ENCODE assay signal across 33 cellular contexts in genomic region chr22:31544481-31545480, GRCh38. TPM values are rescaled to one million over a fixed set of nuclear protein-coding genes. Genes with fewer than 3 reads are reported as not detected.
DNase-seq lines count a peak whose midpoint lies in the region; ATAC-seq, FAIRE-seq and TF ChIP-seq lines count a peak whose summit lies in the region.
"Had no signal": no experiment of that assay in that cellular context is flagged by ENCODE, and none has a peak within 500 bp of the region (broad histone marks: within the 10 kb centered on the region; RNA-seq: fewer than 3 reads in every experiment).

No MANE protein-coding gene starts in this region.

- H3K27me3 ChIP-seq in HepG2 (ENCODE audit: control insufficient read depth in 1 of 2, insufficient read depth in 2 of 2, low read length in 2 of 2) (no peaks in the 10 kb centered on the region), right lobe of liver (no peaks in the 10 kb centered on the region), foreskin keratinocyte (no peaks in the 10 kb centered on the region)
- H3K27me3 ChIP-seq: sigmoid colon, tibial artery had no signal

- H3K36me3 ChIP-seq in HepG2 (replicated peaks in 1 of 2; ENCODE audit: control insufficient read depth in 1 of 2, insufficient read depth in 2 of 2, low read length in 2 of 2) (0 out of 5 replicates have a peak, but pooled peaks cover 2 to 3% of the 10 kb centered on the region in 2 experiments), right lobe of liver (peaks cover 0 to 3% (median 0%) of the 10 kb centered on the region in 4 donors)

- no peak overlapping the region for H3K9ac ChIP-seq in HepG2 (ENCODE audit: insufficient read depth, low read depth, low read length)

- H3K4me3 ChIP-seq in HepG2 (replicated peaks in 1 of 3; ENCODE audit: insufficient read depth in 1 of 3, low read depth in 2 of 3, low read length in 3 of 3): no peak overlapping the region
- H3K4me3 ChIP-seq in right lobe of liver: no peak overlapping the region
- H3K4me3 ChIP-seq: sigmoid colon, tibial artery had no signal

- no peak overlapping the region for H3K4me3 Mint-ChIP-seq in WTC11
- H3K4me3 Mint-ChIP-seq: mesothelial cell of epicardium, naive B cell had no signal

- POLR2A ChIA-PET in HepG2 (lab: Yijun Ruan, JAX) (interaction anchor here (1.2 kb wide), 1 partner anchor 117 kb away, joined by 4 read pairs; the partner anchor contains the start of gene PISD), WTC11 (lab: Charles Lee) (no interaction called here)

- in situ Hi-C loops in HepG2 (cut with HindIII; ENCODE audit: extremely low pct_ligation_motif_present, low pct_unique_long_range_greater_than_20kb): no loop called here

- no peaks in the 10 kb centered on the region for H3K9me3 Mint-ChIP-seq in WTC11
- H3K9me3 Mint-ChIP-seq: mesothelial cell of epicardium, naive B cell had no signal

- H3K27me3 Mint-ChIP-seq in WTC11 (ENCODE audit: low read depth): no peaks in the 10 kb centered on the region
- H3K27me3 Mint-ChIP-seq: naive B cell, progenitor cell of endocrine pancreas had no signal

- TF ChIP-seq EP300 in HepG2 (IDR thresholded peaks at IDR 0.05; ENCODE audit: low read depth in 2 of 2, low read length in 2 of 2) (no peak), HepG2 (CRISPR knock-in tag; IDR thresholded peaks at IDR 0.05; ENCODE audit: borderline replicate concordance) (no peak)

- no peak overlapping the region for H2AFZ ChIP-seq in HepG2 (ENCODE audit: low read length)

- no peak overlapping the region for H3K4me2 ChIP-seq in HepG2 (ENCODE audit: low read depth, low read length)

- no TSS peak for BruUV-seq in HepG2 (replicated peaks; lab: Mats Ljungman, UMichigan)

- H3K4me1 ChIP-seq in HepG2 (ENCODE audit: insufficient read depth, low read length): peaks cover 17% of the 10 kb centered on the region
- H3K4me1 ChIP-seq in right lobe of liver: no peaks in the 10 kb centered on the region
- peaks cover 5% of the 10 kb centered on the region for H3K4me1 ChIP-seq in foreskin keratinocyte
- H3K4me1 ChIP-seq: Caco-2, sigmoid colon, tibial artery had no signal

- CTCF ChIA-PET in HepG2 (lab: Yijun Ruan, JAX; ENCODE audit: low intra/inter-chr PET ratio, low total read pairs) (no interaction called here), WTC11 (lab: Charles Lee) (interaction anchor here (0.9 to 2.4 kb wide), 4 partner anchors 12 to 117 kb away, joined by 3 to 10 read pairs (median 4); partner anchors contain the start of gene PISD)

- intact Hi-C loops in HepG2 (cut with micrococcal nuclease; ENCODE audit: unreplicated experiment): no loop called here
- intact Hi-C loops in right lobe of liver (cut with DNase I): no loop called here

- peaks cover 10% of the 10 kb centered on the region for H3K36me3 Mint-ChIP-seq in WTC11

- H3K27ac Mint-ChIP-seq in WTC11: no peak overlapping the region
- H3K27ac Mint-ChIP-seq: mesothelial cell of epicardium, progenitor cell of endocrine pancreas had no signal

- ATAC-seq in HepG2 (peak; percentile 71), right lobe of liver (no peak), foreskin keratinocyte (peak; percentile 36), WTC11 (no peak)
- ATAC-seq: left ventricle myocardium superior, PC-3, Right ventricle myocardium inferior, SK-N-SH treated with all-trans-retinoic acid at 6 μM for 48 hours had no signal

- H3K4me1 Mint-ChIP-seq in WTC11: no peaks in the 10 kb centered on the region
- H3K4me1 Mint-ChIP-seq: mesothelial cell of epicardium had no signal

- WGBS in HepG2 (ENCODE audit: low lambda C conversion rate): 72% methylated on average over 15 of the region's 15 CpGs
- 78% methylated on average over 13 of the region's 15 CpGs for WGBS in right lobe of liver (ENCODE audit: insufficient coverage, low coverage, low lambda C conversion rate, missing lambda C conversion rate)

- no peak for TF ChIP-seq RAD21 in HepG2 (CRISPR knock-in tag; IDR thresholded peaks at IDR 0.05)

- no peaks in the 10 kb centered on the region for H3K79me2 ChIP-seq in HepG2 (ENCODE audit: insufficient read depth, low read length)

- FAIRE-seq in HepG2 (lab: Jason Lieb, UNC): peak; percentile 23
- FAIRE-seq in RCC 7860 (lab: Jason Lieb, UNC): peak; percentile 94

- TF ChIP-seq CTCF in HepG2 (CRISPR knock-in tag; IDR thresholded peaks at IDR 0.05) (no peak), right lobe of liver (IDR thresholded peaks at IDR 0.05) (no peak), foreskin keratinocyte (conservative IDR thresholded peaks at IDR 0.05) (no peak), WTC11 (IDR thresholded peaks at IDR 0.05) (no peak)

- peak; percentile 23 for DNase-seq in HepG2 (ENCODE audit: low spot score)
- DNase-seq in right lobe of liver: no peak
- peak; percentile 92 for DNase-seq in RCC 7860 (ENCODE audit: low spot score)
- DNase-seq in foreskin keratinocyte: peak in 1 of 2 donors; percentile 54
- no peak for DNase-seq in COR-L47 (lab: John Stamatoyannopoulos, UW)
- DNase-seq in D341Med (ENCODE audit: low spot score): no peak
- DNase-seq in WTC11 (ENCODE audit: low spot score): no peak
- DNase-seq: activated CD4-positive, alpha-beta T cell treated with anti-CD3 and anti-CD28 coated beads for 1 hour; Caco-2; central memory CD4-positive, alpha-beta T cell; cortex of kidney; DMS79 treated with DMSO at 0.1 percent for 48 hours; effector memory CD4-positive, alpha-beta T cell; erythroblast; GDM1; Karpas-422; left ventricle myocardium superior; naive B cell; NCI-H1417 treated with DMSO at 0.1 percent for 48 hours; NCI-H2081; NCI-H345; NCI-H69; nucleus accumbens; PC-3; sigmoid colon; stimulated activated CD4-positive, alpha-beta T cell treated with anti-CD3 and anti-CD28 coated beads, Interleukin-12 subunit alpha, Interleukin-12 subunit beta, amount 100 ng/mL, for 4 hours; stimulated activated CD4-positive, alpha-beta T cell treated with anti-CD3 and anti-CD28 coated beads, Interleukin-2, amount 100 ng/mL, for 48 hours; T-helper 2 cell; tibial artery had no signal

- H4K20me1 ChIP-seq in HepG2 (ENCODE audit: insufficient read depth, low read length): no peaks in the 10 kb centered on the region

- TF ChIP-seq POLR2A in HepG2 (IDR thresholded peaks at IDR 0.05; ENCODE audit: insufficient read depth in 1 of 2, low read depth in 2 of 2, low read length in 2 of 2): no peak
- TF ChIP-seq POLR2A in right lobe of liver (IDR thresholded peaks at IDR 0.05): no peak

- H3K9me3 ChIP-seq in HepG2 (ENCODE audit: low read length) (no peaks in the 10 kb centered on the region), right lobe of liver (no peaks in the 10 kb centered on the region)
- H3K9me3 ChIP-seq: Caco-2, sigmoid colon, tibial artery had no signal

- H3K27ac ChIP-seq in HepG2 (ENCODE audit: extremely low read length, insufficient read depth, low read length) (peak overlapping the region; percentile 26), right lobe of liver (no peak overlapping the region), foreskin keratinocyte (no peak overlapping the region)
- H3K27ac ChIP-seq: sigmoid colon, tibial artery had no signal

RNA-seq across cellular contexts. Expression of gene SFI1, which starts 48.4 kb away (rescaled TPM):
- total RNA-seq in HepG2 (2016; rRNA removed; fragmentation: Illumina TruSeq; extraction: Trizol) (6.2 and 20.5 TPM in 2 replicates), right lobe of liver (10 to 100 TPM in 2 of 6 experiments, 1 to 10 TPM in 4; 7.0 to 14.0 (median 8.7) TPM), foreskin keratinocyte (14.1 and 15.5 TPM in 2 replicates), WTC11 (2021) (37.9 to 43.6 TPM (median 38.7 TPM) in 3 replicates)
- total RNA-seq in HepG2 (2016; cell fraction: cytosol; rRNA removed; fragmentation: Illumina TruSeq; extraction: Trizol; ENCODE audit: low read depth): 12.0 and 12.8 TPM in 2 replicates
- 5.1 and 23.0 TPM in 2 replicates for total RNA-seq in HepG2 (2016; cell fraction: insoluble cytoplasmic fraction; rRNA removed; fragmentation: Illumina TruSeq; extraction: Trizol)
- total RNA-seq in HepG2 (2016; cell fraction: membrane; rRNA removed; fragmentation: Illumina TruSeq; extraction: Trizol): 9.4 and 10.5 TPM in 2 replicates
- total RNA-seq in HepG2 (2016; cell fraction: nucleus; rRNA removed; fragmentation: Illumina TruSeq; extraction: Trizol): 29.9 and 34.8 TPM in 2 replicates
- polyA plus RNA-seq in HepG2 (2011; rRNA removed) (40.1 and 47.1 TPM in 2 replicates), foreskin keratinocyte (8.9 and 11.1 TPM in 2 replicates)
- polyA plus RNA-seq in HepG2 (2011; cell fraction: cytosol; rRNA removed): 10.2 and 16.0 TPM in 2 replicates
- polyA plus RNA-seq in HepG2 (2011; cell fraction: nucleus; rRNA removed): 348 and 418 TPM in 2 replicates
- polyA plus RNA-seq in HepG2 (2012): 24.6 and 25.8 TPM in 2 replicates
- polyA plus RNA-seq in HepG2 (2016; cell fraction: cytosol; fragmentation: Illumina TruSeq; extraction: Trizol; ENCODE audit: low read depth): 1.7 and 2.7 TPM in 2 replicates
- 4.5 and 5.0 TPM in 2 replicates for polyA plus RNA-seq in HepG2 (2016; cell fraction: insoluble cytoplasmic fraction; fragmentation: Illumina TruSeq; extraction: Trizol; ENCODE audit: low read depth)
- polyA plus RNA-seq in HepG2 (2016; cell fraction: membrane; fragmentation: Illumina TruSeq; extraction: Trizol; ENCODE audit: low read depth): 3.1 and 3.2 TPM in 2 replicates
- 84.2 and 91.0 TPM in 2 replicates for polyA plus RNA-seq in HepG2 (2016; cell fraction: nucleus; fragmentation: Illumina TruSeq; extraction: Trizol; ENCODE audit: insufficient read depth, low read depth)
- polyA minus RNA-seq in HepG2 (2011; rRNA and poly(A)+ RNA removed; ENCODE audit: low replicate concordance): 27.1 and 44.8 TPM in 2 replicates
- 6.7 and 7.4 TPM in 2 replicates for polyA minus RNA-seq in HepG2 (2011; cell fraction: cytosol; rRNA and poly(A)+ RNA removed)
- polyA minus RNA-seq in HepG2 (2011; cell fraction: nucleus; rRNA and poly(A)+ RNA removed): 93.3 and 102 TPM in 2 replicates

RNA-seq across cellular contexts. Expression of gene EIF4ENIF1, which starts 55.1 kb away (rescaled TPM):
- total RNA-seq in HepG2 (2016; rRNA removed; fragmentation: Illumina TruSeq; extraction: Trizol) (12.3 and 14.0 TPM in 2 replicates), right lobe of liver (10 to 100 TPM in 2 of 6 experiments, 1 to 10 TPM in 4; 4.2 to 11.9 (median 8.3) TPM), foreskin keratinocyte (12.1 and 16.9 TPM in 2 replicates), WTC11 (2021) (19.7 to 23.6 TPM (median 22.8 TPM) in 3 replicates)
- total RNA-seq in HepG2 (2016; cell fraction: cytosol; rRNA removed; fragmentation: Illumina TruSeq; extraction: Trizol; ENCODE audit: low read depth): 7.3 TPM in 2 replicates
- 9.2 and 11.4 TPM in 2 replicates for total RNA-seq in HepG2 (2016; cell fraction: insoluble cytoplasmic fraction; rRNA removed; fragmentation: Illumina TruSeq; extraction: Trizol)
- total RNA-seq in HepG2 (2016; cell fraction: membrane; rRNA removed; fragmentation: Illumina TruSeq; extraction: Trizol): 8.2 and 8.4 TPM in 2 replicates
- 14.1 and 16.0 TPM in 2 replicates for total RNA-seq in HepG2 (2016; cell fraction: nucleus; rRNA removed; fragmentation: Illumina TruSeq; extraction: Trizol)
- polyA plus RNA-seq in HepG2 (2011; rRNA removed) (11.9 and 15.1 TPM in 2 replicates), foreskin keratinocyte (6.7 and 7.2 TPM in 2 replicates)
- 9.5 and 9.7 TPM in 2 replicates for polyA plus RNA-seq in HepG2 (2011; cell fraction: cytosol; rRNA removed)
- polyA plus RNA-seq in HepG2 (2011; cell fraction: nucleus; rRNA removed): 18.6 and 26.1 TPM in 2 replicates
- polyA plus RNA-seq in HepG2 (2012): 13.8 and 16.8 TPM in 2 replicates
- 2.1 and 2.2 TPM in 2 replicates for polyA plus RNA-seq in HepG2 (2016; cell fraction: cytosol; fragmentation: Illumina TruSeq; extraction: Trizol; ENCODE audit: low read depth)
- polyA plus RNA-seq in HepG2 (2016; cell fraction: insoluble cytoplasmic fraction; fragmentation: Illumina TruSeq; extraction: Trizol; ENCODE audit: low read depth): 14.9 and 16.1 TPM in 2 replicates
- polyA plus RNA-seq in HepG2 (2016; cell fraction: membrane; fragmentation: Illumina TruSeq; extraction: Trizol; ENCODE audit: low read depth): 4.8 and 5.1 TPM in 2 replicates
- 39.1 and 47.3 TPM in 2 replicates for polyA plus RNA-seq in HepG2 (2016; cell fraction: nucleus; fragmentation: Illumina TruSeq; extraction: Trizol; ENCODE audit: insufficient read depth, low read depth)
- polyA minus RNA-seq in HepG2 (2011; rRNA and poly(A)+ RNA removed; ENCODE audit: low replicate concordance): 22.1 and 23.5 TPM in 2 replicates
- polyA minus RNA-seq in HepG2 (2011; cell fraction: cytosol; rRNA and poly(A)+ RNA removed): 10.5 and 14.5 TPM in 2 replicates
- 26.1 and 28.6 TPM in 2 replicates for polyA minus RNA-seq in HepG2 (2011; cell fraction: nucleus; rRNA and poly(A)+ RNA removed)

Comparison
In these comparisons a context has a peak if more than half of its experiments do, and no peak if none do; other contexts are left out.
1. ATAC-seq: peak in HepG2 (single experiment) and foreskin keratinocyte (single experiment); none in right lobe of liver (0 of 4) and WTC11 (single experiment).
2. DNase-seq: peak in HepG2 (single experiment) and RCC 7860 (single experiment); none in right lobe of liver (0 of 3), COR-L47 (single experiment), D341Med (single experiment) and WTC11 (single experiment).
3. Of the 50 proteins assayed by ChIP-seq in both HepG2 and WTC11: peak only in HepG2: NR2C2, ZBTB43 and ZNF121; only in WTC11: none; in both: none; in neither: 47.